1 cellular context compared by ENCODE assay signal in genomic region chr1:152654110-152654509, GRCh38.
TF ChIP-seq lines count a peak whose summit lies in the region.

No MANE protein-coding gene starts in this region.

TF ChIP-seq in HepG2, 621 proteins besides CTCF, POLR2A, EP300 and RAD21:
- TF ChIP-seq ASH2L (IDR thresholded peaks at IDR 0.05; ENCODE audit: insufficient read length, low read depth, low read length) (no peak), ZBTB33 (CRISPR knock-in tag; IDR thresholded peaks at IDR 0.05) (no peak), SMC3 (IDR thresholded peaks at IDR 0.05; ENCODE audit: low read length) (peak; percentile 64; the same call in 1 of the 2 replicates), NFIC (IDR thresholded peaks at IDR 0.05; ENCODE audit: low read length) (no peak), ZNF552 (CRISPR knock-in tag; IDR thresholded peaks at IDR 0.05; ENCODE audit: borderline replicate concordance) (no peak), ZNF362 (CRISPR knock-in tag; IDR thresholded peaks at IDR 0.05; ENCODE audit: borderline replicate concordance) (peak; percentile 45; the same call in 1 of the 2 replicates), STAG1 (CRISPR knock-in tag; IDR thresholded peaks at IDR 0.05) (peak; percentile 56), HOXA5 (CRISPR knock-in tag; IDR thresholded peaks at IDR 0.05) (no peak), WIZ (CRISPR knock-in tag; IDR thresholded peaks at IDR 0.05) (no peak), ZNF124 (CRISPR knock-in tag; IDR thresholded peaks at IDR 0.05) (no peak), TCF12 (IDR thresholded peaks at IDR 0.05) (no peak), TCF12 (CRISPR knock-in tag; IDR thresholded peaks at IDR 0.05) (no peak), ZNF772 (CRISPR knock-in tag; IDR thresholded peaks at IDR 0.05) (no peak)
